ENCODE assay signal across 15 cellular contexts in genomic region chr2:46669996-46670793, GRCh38.
DNase-seq lines count a peak whose midpoint lies in the region; ATAC-seq and TF ChIP-seq lines count a peak whose summit lies in the region.
"Had no signal": no experiment of that assay in that cellular context is flagged by ENCODE, and none has a peak within 500 bp of the region (broad histone marks: within the 10 kb centered on the region; RNA-seq: fewer than 3 reads in every experiment).

No MANE protein-coding gene starts in this region.

- H3K9ac ChIP-seq in adipocyte (ENCODE audit: low read length) = peak overlapping the region; percentile 5
- H3K9ac ChIP-seq: parathyroid adenoma had no signal

- ATAC-seq in HG03432 (IDR thresholded peaks at IDR 0.05; ENCODE audit: unreplicated experiment) (no peak), HG02840 (IDR thresholded peaks at IDR 0.05; ENCODE audit: low FRiP score, unreplicated experiment) (no peak), GM21515 (IDR thresholded peaks at IDR 0.05; ENCODE audit: unreplicated experiment) (no peak)
- ATAC-seq: upper lobe of right lung had no signal

- no peaks in the 10 kb centered on the region for H3K36me3 ChIP-seq in HEK293 (ENCODE audit: control insufficient read depth in 2 of 2, insufficient read depth in 1 of 2, low read length in 2 of 2)
- no peaks in the 10 kb centered on the region for H3K36me3 ChIP-seq in adipocyte (ENCODE audit: control insufficient read depth, insufficient read depth, low read length, severe bottlenecking)
- H3K36me3 ChIP-seq: ascending aorta, upper lobe of right lung had no signal

- POLR2A ChIA-PET in HEK293 (lab: Yijun Ruan, JAX) = no interaction called here

- H3K9me3 ChIP-seq in HEK293 (ENCODE audit: control insufficient read depth, insufficient read depth, low read depth, low read length) = no peaks in the 10 kb centered on the region
- peaks cover under 1% of the 10 kb centered on the region for H3K9me3 ChIP-seq in adipocyte (ENCODE audit: control insufficient read depth, low read length)
- H3K9me3 ChIP-seq: ascending aorta, upper lobe of right lung had no signal

- DNase-seq in ACHN (peak; percentile 30), adipocyte (ENCODE audit: low read depth) (no peak), hepatic stellate cell (ENCODE audit: low spot score) (peak; percentile 40), GM10266 (ENCODE audit: extremely low spot score) (no peak)
- DNase-seq: activated CD4-positive, alpha-beta T cell treated with anti-CD3 and anti-CD28 coated beads for 48 hours; activated T-cell treated with anti-CD3 and anti-CD28 coated beads, Interleukin-2, amount 50 U/mL, for 4 hours; DND-41; NCI-H146; upper lobe of right lung had no signal

- no peak overlapping the region for H3K4me3 ChIP-seq in HEK293 (ENCODE audit: low read depth, low read length)
- no peak overlapping the region for H3K4me3 ChIP-seq in adipocyte (ENCODE audit: low read length)
- H3K4me3 ChIP-seq: ascending aorta, upper lobe of right lung had no signal

- CTCF ChIA-PET in HEK293 (lab: Yijun Ruan, JAX) = interaction anchor here (0.5 to 0.6 kb wide), 4 partner anchors 79 to 638 kb away, joined by 3 to 4 read pairs (median 3); no protein-coding TSS in a partner anchor

- no peaks in the 10 kb centered on the region for H3K27me3 ChIP-seq in adipocyte (replicated peaks; ENCODE audit: control insufficient read depth, insufficient read depth, low read length)
- H3K27me3 ChIP-seq: ascending aorta, upper lobe of right lung had no signal

- in situ Hi-C loops in ACHN (cut with HindIII; ENCODE audit: low pct_ligation_motif_present, low pct_unique_long_range_greater_than_20kb, low sequenced_read_pairs) = no loop called here

- H3K4me1 ChIP-seq in HEK293 (ENCODE audit: control insufficient read depth, insufficient read depth, low read length) (no peaks in the 10 kb centered on the region), adipocyte (ENCODE audit: control insufficient read depth, insufficient read depth, low read length) (peaks cover 38% of the 10 kb centered on the region)
- H3K4me1 ChIP-seq: upper lobe of right lung had no signal

- TF ChIP-seq CTCF in HEK293 (tag by site-specific recombination; IDR thresholded peaks at IDR 0.05) (no peak), GM10266 (IDR thresholded peaks at IDR 0.05; ENCODE audit: control insufficient read depth, insufficient read depth, low read depth, missing control alignments) (no peak)

- no peak overlapping the region for H3K27ac ChIP-seq in HEK293 (ENCODE audit: extremely low read depth, low read depth, low read length)
- H3K27ac ChIP-seq: ascending aorta, parathyroid adenoma, upper lobe of right lung had no signal

TF ChIP-seq in HEK293, 187 proteins besides CTCF, POLR2A, EP300 and RAD21:
- TF ChIP-seq ZFHX2 (tag by site-specific recombination; conservative IDR thresholded peaks at IDR 0.05) = 0 out of 2 replicates have a peak, but pooled peaks have one; percentile 20
- no peak for TF ChIP-seq MZF1 (tag by site-specific recombination; IDR thresholded peaks at IDR 0.05; ENCODE audit: borderline replicate concordance)

Comparison
In these comparisons a context has a peak if more than half of its experiments do, and no peak if none do; other contexts are left out.
1. DNase-seq: peak in ACHN (single experiment) and hepatic stellate cell (single experiment); none in adipocyte (single experiment) and GM10266 (single experiment).